ENCODE assay signal across 2 cellular contexts in genomic region chr3:127585813-127586165, GRCh38.
TF ChIP-seq lines count a peak whose summit lies in the region.

No MANE protein-coding gene starts in this region.

TF ChIP-seq in IMR-90, 13 proteins besides CTCF, POLR2A, EP300 and RAD21:
- TF ChIP-seq RCOR1 (IDR thresholded peaks at IDR 0.05; ENCODE audit: insufficient replicate concordance, low read length): no peak
- TF ChIP-seq RFX5 (IDR thresholded peaks at IDR 0.05; ENCODE audit: low read depth, low read length): no peak
- TF ChIP-seq NFE2L2 (IDR thresholded peaks at IDR 0.05; ENCODE audit: low read depth, low read length): no peak
- no peak for TF ChIP-seq MAFK (IDR thresholded peaks at IDR 0.05; ENCODE audit: low read depth, low read length)
- no peak for TF ChIP-seq SMC3 (IDR thresholded peaks at IDR 0.05; ENCODE audit: low read depth, low read length)
- TF ChIP-seq USF2 (IDR thresholded peaks at IDR 0.05; ENCODE audit: low read depth, low read length): no peak
- TF ChIP-seq MAZ (IDR thresholded peaks at IDR 0.05; ENCODE audit: borderline replicate concordance, low read depth, low read length): no peak
- TF ChIP-seq FOS (IDR thresholded peaks at IDR 0.05; ENCODE audit: low read depth, low read length): no peak
- no peak for TF ChIP-seq MXI1 (IDR thresholded peaks at IDR 0.05; ENCODE audit: borderline replicate concordance, low read depth, low read length)

TF ChIP-seq in GM12878, 131 proteins besides CTCF, POLR2A, EP300 and RAD21:
- TF ChIP-seq KDM1A (IDR thresholded peaks at IDR 0.05; ENCODE audit: borderline replicate concordance): no peak
- no peak for TF ChIP-seq CREM (IDR thresholded peaks at IDR 0.05; ENCODE audit: low read depth)
- TF ChIP-seq WRNIP1 (IDR thresholded peaks at IDR 0.05; ENCODE audit: borderline replicate concordance, low read depth, low read length): no peak
- TF ChIP-seq ZNF24 (IDR thresholded peaks at IDR 0.05): no peak
- no peak for TF ChIP-seq NR2C2 (IDR thresholded peaks at IDR 0.05; ENCODE audit: borderline replicate concordance, control insufficient read depth, insufficient read length, low read depth)
- no peak for TF ChIP-seq ZNF622 (IDR thresholded peaks at IDR 0.05)
- no peak for TF ChIP-seq EED (IDR thresholded peaks at IDR 0.05; ENCODE audit: low read depth)
- no peak for TF ChIP-seq ESRRA (IDR thresholded peaks at IDR 0.05; ENCODE audit: low read length)
- no peak for TF ChIP-seq TAF1 (IDR thresholded peaks at IDR 0.05; ENCODE audit: borderline replicate concordance, low read depth, low read length)
- no peak for TF ChIP-seq PAX5 (IDR thresholded peaks at IDR 0.05; ENCODE audit: borderline replicate concordance, low read depth, low read length)
- no peak for TF ChIP-seq SMC3 (IDR thresholded peaks at IDR 0.05; ENCODE audit: borderline replicate concordance, low read length)
- no peak for TF ChIP-seq BHLHE40 (IDR thresholded peaks at IDR 0.05; ENCODE audit: borderline replicate concordance in 1 of 2, low read depth in 2 of 2, low read length in 1 of 2)
- TF ChIP-seq TCF7 (IDR thresholded peaks at IDR 0.05; ENCODE audit: borderline replicate concordance): no peak
- TF ChIP-seq CEBPB (IDR thresholded peaks at IDR 0.05; ENCODE audit: borderline replicate concordance in 1 of 2, low read depth in 2 of 2, low read length in 2 of 2): no peak
- TF ChIP-seq NR2F1 (conservative IDR thresholded peaks at IDR 0.05): no peak
- no peak for TF ChIP-seq PRDM15 (CRISPR knock-in tag; IDR thresholded peaks at IDR 0.05)
